16 cellular contexts compared by ENCODE assay signal in the genomic region with DNA sequence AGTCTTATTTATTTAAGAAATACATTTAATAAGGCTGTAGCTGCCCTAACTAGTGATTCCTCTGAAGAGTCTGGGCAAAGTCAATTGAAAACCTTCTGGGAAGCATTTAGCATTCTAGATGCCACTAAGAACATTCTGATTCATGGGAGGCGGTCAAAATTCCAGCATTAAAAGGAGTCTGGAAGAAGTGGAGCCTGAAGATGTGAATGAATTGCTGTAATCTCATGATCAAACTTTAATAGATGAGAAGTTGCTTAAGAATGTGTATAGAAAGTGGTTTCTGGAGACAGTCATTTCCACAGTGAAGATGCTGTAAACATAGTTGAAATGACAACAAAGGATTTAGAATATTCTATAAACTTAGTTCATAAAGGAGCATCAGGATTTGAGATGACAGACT.
DNase-seq lines count a peak whose midpoint lies in the region; ATAC-seq and TF ChIP-seq lines count a peak whose summit lies in the region.
"Had no signal": no experiment of that assay in that cellular context is flagged by ENCODE, and none has a peak within 500 bp of the region (broad histone marks: within the 10 kb centered on the region; RNA-seq: fewer than 3 reads in every experiment).

No MANE protein-coding gene starts in this region.

- H3K4me1 ChIP-seq in SJSA1 (replicated peaks), result peaks cover 36% of the 10 kb centered on the region
- peaks cover 4 to 14% of the 10 kb centered on the region in 2 donors for H3K4me1 ChIP-seq in aorta (ENCODE audit: control insufficient read depth in 1 of 2, insufficient read depth in 2 of 2, low read length in 2 of 2)

- H3K27me3 ChIP-seq in SJSA1 (replicated peaks) (no peaks in the 10 kb centered on the region), aorta (ENCODE audit: control insufficient read depth in 1 of 2, insufficient read depth in 2 of 2, low read length in 1 of 2) (no peaks in the 10 kb centered on the region)

- WGBS in aorta, 2 donors, result 98% methylated on average over 1 of the region's 1 CpG

- intact Hi-C loops in aorta (cut with DNase I), result no loop called here

- DNase-seq in ELR (ENCODE audit: low read depth), result peak; percentile 70
- peak in 1 of 2 experiments; percentile 67 for DNase-seq in SJSA1 (ENCODE audit: low read depth in 1 of 2, low spot score in 2 of 2)
- DNase-seq in foreskin fibroblast, result peak; percentile 36 to 44
- no peak for DNase-seq in islet precursor cell
- no peak for DNase-seq in AG20443 (ENCODE audit: low spot score)
- no peak for DNase-seq in aorta
- DNase-seq: DMS79, GOT3, NCI-H187 treated with DMSO at 0.1 percent for 48 hours, NCI-H2171, NCI-H446 treated with DMSO at 0.1 percent for 48 hours, NCI-H774, Right ventricle myocardium superior had no signal

- ATAC-seq in HG02763 (IDR thresholded peaks at IDR 0.05; ENCODE audit: unreplicated experiment) (no peak), aorta (ENCODE audit: low FRiP score) (no peak)
- ATAC-seq: HepG2, Panc1 had no signal

- H3K9me3 ChIP-seq in SJSA1 (replicated peaks), result no peaks in the 10 kb centered on the region
- H3K9me3 ChIP-seq in aorta (ENCODE audit: control insufficient read depth, low read length), result no peaks in the 10 kb centered on the region

- H3K36me3 ChIP-seq in SJSA1, result peaks cover 49% of the 10 kb centered on the region
- H3K36me3 ChIP-seq in aorta (ENCODE audit: control insufficient read depth in 1 of 2, insufficient read depth in 2 of 2, low read length in 1 of 2), result peaks cover 2 to 7% of the 10 kb centered on the region in 2 donors

- H3K4me3 ChIP-seq in SJSA1 (no peak overlapping the region), foreskin fibroblast (ENCODE audit: low read depth in 1 of 2, low read length in 2 of 2) (no peak overlapping the region), aorta (ENCODE audit: low read length in 2 of 2) (no peak overlapping the region)

- no peak for TF ChIP-seq CTCF in foreskin fibroblast (IDR thresholded peaks at IDR 0.05; ENCODE audit: low read depth, low read length)

- H3K27ac ChIP-seq in SJSA1 (peak overlapping the region; percentile 76), aorta (ENCODE audit: low read depth in 1 of 2, low read length in 2 of 2) (peak overlapping the region in 1 of 2 donors; percentile 28)

Comparison
In these comparisons a context has a peak if more than half of its experiments do, and no peak if none do; other contexts are left out.
1. DNase-seq: peak in ELR (single experiment) and foreskin fibroblast (2 of 2); none in islet precursor cell (single experiment), AG20443 (single experiment) and aorta (0 of 2).